Comparison of ENCODE assay signal across 21 cellular contexts in the genomic region with DNA sequence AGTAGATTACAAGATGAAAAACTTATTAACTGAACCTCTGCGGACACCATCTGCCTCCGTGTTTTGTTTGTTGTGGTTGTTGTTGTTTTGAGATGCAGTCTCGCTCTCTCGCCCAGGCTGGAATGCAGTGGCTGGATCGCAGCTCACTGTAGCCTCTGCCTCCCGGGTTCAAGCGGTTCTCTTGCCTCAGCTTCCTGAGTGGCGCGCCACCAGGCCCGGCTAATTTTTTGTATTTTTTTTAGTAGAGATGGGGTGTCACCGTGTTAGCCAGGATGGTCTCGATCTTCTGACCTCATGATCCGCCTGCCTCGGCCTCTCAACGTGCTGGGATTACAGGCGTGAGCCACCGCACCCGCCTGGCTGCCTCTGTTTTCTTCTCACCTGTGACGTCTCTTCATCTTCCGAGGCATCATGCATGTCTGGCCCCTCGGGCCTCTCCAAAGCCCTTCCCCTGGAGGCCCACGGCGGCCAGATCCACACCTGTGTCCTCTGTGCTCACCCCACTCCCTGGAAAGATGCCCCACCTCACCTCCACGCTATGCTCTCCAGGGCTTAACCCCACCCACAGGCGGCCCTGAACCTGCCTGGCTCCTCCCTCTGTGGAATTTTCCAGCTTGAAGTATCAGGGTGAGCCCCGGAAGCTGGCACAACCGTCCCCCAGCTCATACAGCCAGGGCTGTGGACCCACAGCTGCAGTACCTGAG.
DNase-seq lines count a peak whose midpoint lies in the region; ATAC-seq and TF ChIP-seq lines count a peak whose summit lies in the region.
"Had no signal": no experiment of that assay in that cellular context is flagged by ENCODE, and none has a peak within 500 bp of the region (broad histone marks: within the 10 kb centered on the region; RNA-seq: fewer than 3 reads in every experiment).

No MANE protein-coding gene starts in this region.

- TF ChIP-seq POLR2A in HCT116 (IDR thresholded peaks at IDR 0.05; ENCODE audit: borderline replicate concordance, extremely low read depth, insufficient read depth, insufficient read length) = no peak
- no peak for TF ChIP-seq POLR2A in transverse colon (IDR thresholded peaks at IDR 0.05)

- H3K9me3 ChIP-seq in HCT116 (ENCODE audit: control insufficient read depth in 1 of 2, insufficient read depth in 1 of 2, low read depth in 1 of 2, low read length in 2 of 2) (no peaks in the 10 kb centered on the region), neuronal stem cell (replicated peaks in 1 of 2; ENCODE audit: control insufficient read depth in 2 of 2, insufficient read depth in 1 of 2, low read depth in 1 of 2, low read length in 2 of 2) (peaks cover 0 to 2% of the 10 kb centered on the region in 2 donors), transverse colon (no peaks in the 10 kb centered on the region)
- H3K9me3 ChIP-seq: mucosa of descending colon, tibial nerve had no signal

- H4K8ac ChIP-seq in neuronal stem cell (ENCODE audit: low read depth, low read length) = peak overlapping the region; percentile 89

- H3K4me2 ChIP-seq in HCT116 (ENCODE audit: low read length) = no peak overlapping the region
- H3K4me2 ChIP-seq in neuronal stem cell (ENCODE audit: insufficient read depth, low read length, poor library complexity, severe bottlenecking) = no peak overlapping the region

- peak; percentile 3 for DNase-seq in H4 (ENCODE audit: low spot score)
- no peak for DNase-seq in HCT116 (ENCODE audit: low read depth, low spot score)
- peak; percentile 55 for DNase-seq in islet precursor cell
- no peak for DNase-seq in neuronal stem cell (ENCODE audit: low spot score)
- no peak for DNase-seq in GM13977 (ENCODE audit: low spot score)
- no peak for DNase-seq in transverse colon
- DNase-seq: AML-193; dermis blood vessel endothelial cell; foreskin fibroblast; hippocampal formation; Kasumi-1; NCI-H1105 treated with DMSO at 0.1 percent for 48 hours; NCI-H774; OCI-M1; SIG-M5; stimulated activated CD4-positive, alpha-beta T cell treated with anti-CD3 and anti-CD28 coated beads, Interleukin-15, amount 100 ng/mL, for 24 hours; WERI-Rb-1 had no signal

- H3K27ac ChIP-seq in HCT116 (ENCODE audit: low read depth, low read length) = no peak overlapping the region
- H3K27ac ChIP-seq in neuronal stem cell (replicated peaks; ENCODE audit: low read length) = no peak overlapping the region
- no peak overlapping the region for H3K27ac ChIP-seq in transverse colon
- H3K27ac ChIP-seq: tibial nerve, WERI-Rb-1 had no signal

- peak overlapping the region; percentile 9 for H2BK15ac ChIP-seq in neuronal stem cell (ENCODE audit: low read length)

- H2BK12ac ChIP-seq in neuronal stem cell (ENCODE audit: low read length) = peak overlapping the region; percentile 66

- no peak overlapping the region for H2BK120ac ChIP-seq in neuronal stem cell (ENCODE audit: low read depth, low read length)

- CTCF ChIA-PET in HCT116 (lab: Charles Lee) = no interaction called here

- H3K79me2 ChIP-seq in HCT116 (ENCODE audit: insufficient read depth, low read length) = no peaks in the 10 kb centered on the region

- RAD21 ChIA-PET in HCT116 (lab: Charles Lee; ENCODE audit: low non-redundant PET in 1 of 2, low total read pairs in 2 of 2, uncharacterized antibody in 2 of 2, unreplicated experiment in 2 of 2) = no interaction called here

- in situ Hi-C loops in GM13977 (cut with MboI; ENCODE audit: low pct_unique_long_range_greater_than_20kb, low sequenced_read_pairs, unreplicated experiment) = no loop called here
- in situ Hi-C loops in transverse colon (cut with MboI; ENCODE audit: low pct_ligation_motif_present in 1 of 4, low pct_unique_long_range_greater_than_20kb in 1 of 4, low sequenced_read_pairs in 3 of 4) = no loop called here

- H3K23ac ChIP-seq in neuronal stem cell (ENCODE audit: low read depth, low read length, poor library complexity) = peak overlapping the region; percentile 26

- WGBS in neuronal stem cell (ENCODE audit: extremely low coverage in 2 of 2, insufficient read length in 2 of 2, insufficient replicate concordance in 1 of 2), 2 donors = no CpG with 5 or more reads among the region's 27 CpGs
- WGBS in transverse colon (ENCODE audit: low coverage in 1 of 2), 2 donors = 87 to 88% methylated on average over 20 to 27 of the region's 27 CpGs

- H2AK5ac ChIP-seq in neuronal stem cell (ENCODE audit: low read depth, low read length) = peak overlapping the region; percentile 74

- H2AFZ ChIP-seq in HCT116 (ENCODE audit: low read depth, low read length, poor library complexity, severe bottlenecking) (no peak overlapping the region), neuronal stem cell (ENCODE audit: low read length) (no peak overlapping the region)

- peak overlapping the region; percentile 56 for H3K4ac ChIP-seq in neuronal stem cell (ENCODE audit: low read length)

- H3K4me1 ChIP-seq in HCT116 (ENCODE audit: control insufficient read depth in 1 of 2, insufficient read depth in 2 of 2, low read length in 2 of 2) (peaks cover 2 to 5% of the 10 kb centered on the region in 2 experiments), neuronal stem cell (ENCODE audit: control insufficient read depth in 2 of 2, insufficient read depth in 1 of 2, low read depth in 1 of 2, low read length in 2 of 2) (no peaks in the 10 kb centered on the region), transverse colon (peaks cover 0 to 5% (median 4%) of the 10 kb centered on the region in 4 donors)
- H3K4me1 ChIP-seq: tibial nerve had no signal

- H3K4me3 ChIP-seq in HCT116 (replicated peaks in 1 of 2; ENCODE audit: low read depth in 1 of 2, low read length in 2 of 2) = no peak overlapping the region
- no peak overlapping the region for H3K4me3 ChIP-seq in neuronal stem cell (ENCODE audit: low read length in 2 of 2)
- no peak overlapping the region for H3K4me3 ChIP-seq in transverse colon
- H3K4me3 ChIP-seq: mucosa of descending colon, tibial nerve had no signal

- POLR2A ChIA-PET in HCT116 (lab: Charles Lee) = no interaction called here

- H3K14ac ChIP-seq in neuronal stem cell (ENCODE audit: low read length) = peak overlapping the region; percentile 64

- H3K9ac ChIP-seq in HCT116 (ENCODE audit: low read length) (no peak overlapping the region), neuronal stem cell (ENCODE audit: low read depth, low read length, poor library complexity) (peak overlapping the region; percentile 37)

- H3K18ac ChIP-seq in neuronal stem cell (ENCODE audit: low read length) = peak overlapping the region; percentile 88

- intact Hi-C loops in HCT116 (cut with micrococcal nuclease) (no loop called here), transverse colon (cut with DNase I; ENCODE audit: low total_unique reads) (no loop called here)

- no peaks in the 10 kb centered on the region for H3K27me3 ChIP-seq in HCT116 (ENCODE audit: insufficient read depth, low read length)
- peaks cover 0 to 8% (median 0%) of the 10 kb centered on the region in 3 experiments for H3K27me3 ChIP-seq in neuronal stem cell (ENCODE audit: control insufficient read depth in 3 of 3, insufficient read depth in 3 of 3, low read depth in 1 of 3, low read length in 3 of 3)
- no peaks in the 10 kb centered on the region for H3K27me3 ChIP-seq in transverse colon
- H3K27me3 ChIP-seq: tibial nerve had no signal

- H4K91ac ChIP-seq in neuronal stem cell (ENCODE audit: low read depth, low read length, poor library complexity) = no peak overlapping the region

- no peak for TF ChIP-seq CTCF in HCT116 (IDR thresholded peaks at IDR 0.05 in 2 of 3, conservative IDR thresholded peaks at IDR 0.05 in 1 of 3; ENCODE audit: borderline replicate concordance in 1 of 3, insufficient read depth in 1 of 3, low read depth in 2 of 3, low read length in 2 of 3)
- TF ChIP-seq CTCF in GM13977 (IDR thresholded peaks at IDR 0.05; ENCODE audit: extremely low read depth, insufficient read depth, missing control alignments) = no peak
- TF ChIP-seq CTCF in transverse colon (IDR thresholded peaks at IDR 0.05) = no peak

- H2BK5ac ChIP-seq in neuronal stem cell (ENCODE audit: low read length) = peak overlapping the region; percentile 16

- no peak for TF ChIP-seq EP300 in transverse colon (IDR thresholded peaks at IDR 0.05; ENCODE audit: low read depth)

- ATAC-seq in HCT116 (peak; percentile 47; the same call in 1 of the 2 replicates), GM19397 (IDR thresholded peaks at IDR 0.05; ENCODE audit: unreplicated experiment) (no peak)
- ATAC-seq: mucosa of descending colon, T-cell had no signal

- BruUV-seq in HCT116 (replicated peaks; lab: Mats Ljungman, UMichigan) = no TSS peak

- peaks cover 2% of the 10 kb centered on the region for H3K79me1 ChIP-seq in neuronal stem cell (ENCODE audit: low read depth, low read length)

- no peak for TF ChIP-seq RAD21 in HCT116 (IDR thresholded peaks at IDR 0.05; ENCODE audit: low read depth)

- no peaks in the 10 kb centered on the region for H4K20me1 ChIP-seq in HCT116 (ENCODE audit: insufficient read depth)

- H3K36me3 ChIP-seq in HCT116 (ENCODE audit: control insufficient read depth in 1 of 2, insufficient read depth in 2 of 2, low read length in 2 of 2) (no peaks in the 10 kb centered on the region), neuronal stem cell (replicated peaks in 1 of 2; ENCODE audit: control insufficient read depth in 2 of 2, insufficient read depth in 2 of 2, low read length in 2 of 2) (no peaks in the 10 kb centered on the region), transverse colon (no peaks in the 10 kb centered on the region)
- H3K36me3 ChIP-seq: WERI-Rb-1 had no signal

- H3K9me2 ChIP-seq in HCT116 (ENCODE audit: insufficient read depth) = no peaks in the 10 kb centered on the region

TF ChIP-seq in HCT116, 20 proteins besides CTCF, POLR2A, EP300 and RAD21:
- TF ChIP-seq SRF (IDR thresholded peaks at IDR 0.05; ENCODE audit: low read depth) (no peak), EZH2phosphoT487 (IDR thresholded peaks at IDR 0.05; ENCODE audit: borderline replicate concordance) (no peak)
- TF ChIP-seq, protein P1, sequence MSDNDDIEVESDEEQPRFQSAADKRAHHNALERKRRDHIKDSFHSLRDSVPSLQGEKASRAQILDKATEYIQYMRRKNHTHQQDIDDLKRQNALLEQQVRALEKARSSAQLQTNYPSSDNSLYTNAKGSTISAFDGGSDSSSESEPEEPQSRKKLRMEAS (IDR thresholded peaks at IDR 0.05) = no peak
TF ChIP-seq in HCT116: peak in this region for 0.

Comparison
In these comparisons a context has a peak if more than half of its experiments do, and no peak if none do; other contexts are left out.
1. DNase-seq: peak in H4 (single experiment) and islet precursor cell (single experiment); none in HCT116 (single experiment), neuronal stem cell (single experiment), GM13977 (single experiment) and transverse colon (single experiment).